Comparison of ENCODE assay signal across 15 cellular contexts in the genomic region with DNA sequence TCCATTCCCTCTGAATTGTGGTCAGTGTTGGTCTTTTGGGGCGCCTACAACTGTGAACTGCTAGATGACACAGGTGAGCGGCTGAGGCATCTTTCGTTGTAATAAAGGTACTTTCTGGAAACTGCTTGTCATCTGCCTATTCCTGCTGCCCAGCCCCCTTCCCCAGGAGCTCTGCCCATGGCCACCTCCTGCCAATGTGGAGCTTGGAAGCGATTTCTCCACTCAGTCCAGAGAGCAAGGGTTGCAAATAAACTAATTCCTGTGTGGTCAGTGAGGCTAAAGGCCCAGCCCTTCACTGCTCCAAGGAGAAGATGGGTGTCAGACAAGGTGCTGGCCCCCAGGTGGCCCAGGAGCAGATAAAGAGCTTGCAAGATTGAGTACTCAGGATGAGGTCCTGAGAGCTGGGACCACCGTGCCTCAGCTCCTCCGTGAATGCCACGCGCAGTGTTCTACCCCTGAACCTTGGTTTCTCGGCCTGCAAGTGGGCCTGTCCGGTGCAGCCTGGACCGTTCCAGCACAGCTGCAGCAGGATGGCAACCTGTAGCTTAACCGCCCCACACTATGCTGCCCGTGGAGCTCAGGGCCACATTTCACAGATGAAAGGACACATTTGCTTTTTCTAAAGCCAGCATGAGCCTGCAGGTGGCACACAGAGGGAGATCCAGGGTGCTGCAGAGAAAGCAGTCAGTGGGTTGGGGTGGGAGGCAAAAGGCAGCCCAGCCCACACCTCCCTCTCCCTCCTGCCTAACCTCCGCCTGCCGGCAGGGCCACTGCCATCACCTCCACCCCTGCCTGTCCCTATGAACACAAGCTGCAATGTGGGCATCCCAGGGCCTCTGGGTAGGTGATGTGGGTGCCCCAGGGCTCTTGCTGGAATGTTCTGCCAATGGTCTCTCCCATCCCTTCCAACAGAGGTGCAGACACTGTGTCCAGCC.
"Had no signal": no experiment of that assay in that cellular context is flagged by ENCODE, and none has a peak within 500 bp of the region (broad histone marks: within the 10 kb centered on the region; RNA-seq: fewer than 3 reads in every experiment).

No MANE protein-coding gene starts in this region.

- DNase-seq: activated T-cell treated with anti-CD3 and anti-CD28 coated beads, Interleukin-2, amount 50 U/mL, for 4 hours; foreskin keratinocyte; heart right ventricle; occipital lobe; stimulated activated CD4-positive, alpha-beta T cell treated with anti-CD3 and anti-CD28 coated beads, Interleukin-12 subunit alpha, Interleukin-12 subunit beta, amount 100 ng/mL, for 4 hours; stimulated activated CD4-positive, alpha-beta T cell treated with anti-CD3 and anti-CD28 coated beads, Interleukin-4, amount 100 ng/mL, for 1 hour; stimulated activated CD8-positive, alpha-beta memory T cell treated with anti-CD3 and anti-CD28 coated beads, Interleukin-4, amount 100 ng/mL, for 48 hours; stomach had no signal

- H3K36me3 ChIP-seq: cardiac muscle cell, heart right ventricle, prostate gland, stomach, vagina had no signal

- H3K4me3 ChIP-seq: cardiac muscle cell, heart right ventricle, prostate gland, stomach, vagina had no signal

- H3K4me1 ChIP-seq: foreskin keratinocyte, heart right ventricle, prostate gland, vagina had no signal

- FAIRE-seq: astrocyte, colon, keratinocyte had no signal

- H3K27me3 ChIP-seq: vagina had no signal

- ATAC-seq: activated T-cell treated with anti-CD3 and anti-CD28 coated beads, Interleukin-2, amount 50 U/mL, for 4 hours; foreskin keratinocyte; heart right ventricle; naive thymus-derived CD8-positive, alpha-beta T cell had no signal

- H3K9me3 ChIP-seq: heart right ventricle, prostate gland, stomach, vagina had no signal

- H3K27ac ChIP-seq: cardiac muscle cell, foreskin keratinocyte, heart right ventricle, prostate gland, stomach, vagina had no signal
